ENCODE assay signal across 8 cellular contexts in genomic region chr1:153922076-153922837, GRCh38. TPM values are rescaled to one million over a fixed set of nuclear protein-coding genes. Genes with fewer than 3 reads are reported as not detected.
DNase-seq lines count a peak whose midpoint lies in the region; ATAC-seq and TF ChIP-seq lines count a peak whose summit lies in the region.

No MANE protein-coding gene starts in this region.

- DNase-seq in DMS53 (lab: John Stamatoyannopoulos, UW) (peak; percentile 91), smooth muscle cell (lab: John Stamatoyannopoulos, UW; ENCODE audit: unreplicated experiment) (no peak), 8988T (no peak)
- peak; percentile 40 for DNase-seq in activated naive CD8-positive, alpha-beta T cell treated with anti-CD3 and anti-CD28 coated beads, Interleukin-2, amount 50 U/mL, for 16 hours (ENCODE audit: low read depth, low spot score)

- no peaks in the 10 kb centered on the region for H3F3A ChIP-seq in smooth muscle cell (ENCODE audit: low read depth)

- peaks cover 50% of the 10 kb centered on the region for H4K20me1 ChIP-seq in smooth muscle cell (ENCODE audit: low read depth)

- peaks cover 54% of the 10 kb centered on the region for H3K79me2 ChIP-seq in smooth muscle cell (ENCODE audit: low read depth)

- peak overlapping the region; percentile 78 for H3K27ac ChIP-seq in iPS-18a (ENCODE audit: low read length)
- peak overlapping the region; percentile 78 for H3K27ac ChIP-seq in smooth muscle cell (ENCODE audit: low read depth)

- peak overlapping the region; percentile 98 for H3K4me3 ChIP-seq in iPS-18a (ENCODE audit: low read length)
- H3K4me3 ChIP-seq in smooth muscle cell: peak overlapping the region; percentile 86

- H3K27me3 ChIP-seq in iPS-18a (ENCODE audit: control insufficient read depth, insufficient read depth, low read length) (no peaks in the 10 kb centered on the region), smooth muscle cell (ENCODE audit: low read depth) (no peaks in the 10 kb centered on the region)

- peak; percentile 18 for TF ChIP-seq CTCF in smooth muscle cell (IDR thresholded peaks at IDR 0.05; ENCODE audit: borderline replicate concordance, insufficient read depth, poor library complexity, severe bottlenecking)

- peak overlapping the region; percentile 64 for H2AFZ ChIP-seq in smooth muscle cell (ENCODE audit: low read depth)

- WGBS in smooth muscle cell (ENCODE audit: low lambda C conversion rate): under 1% methylated on average over 28 of the region's 68 CpGs

- H3K4me1 ChIP-seq in iPS-18a (ENCODE audit: control insufficient read depth, low read depth, low read length): peaks cover 15% of the 10 kb centered on the region
- H3K4me1 ChIP-seq in smooth muscle cell (ENCODE audit: low read depth): peaks cover 17% of the 10 kb centered on the region

- ATAC-seq in GM19043 (IDR thresholded peaks at IDR 0.05; ENCODE audit: low read depth, unreplicated experiment) (peak; percentile 21), HG03280 (IDR thresholded peaks at IDR 0.05; ENCODE audit: unreplicated experiment) (peak; percentile 23)

- H3K36me3 ChIP-seq in iPS-18a (ENCODE audit: control insufficient read depth, low read depth, low read length) (peaks cover 5% of the 10 kb centered on the region), smooth muscle cell (ENCODE audit: low read depth) (no peaks in the 10 kb centered on the region)

- H3K4me2 ChIP-seq in smooth muscle cell: peak overlapping the region; percentile 93

- H3K9me3 ChIP-seq in iPS-18a (ENCODE audit: control insufficient read depth, low read depth, low read length) (no peaks in the 10 kb centered on the region), smooth muscle cell (replicated peaks; ENCODE audit: low read depth) (no peaks in the 10 kb centered on the region)

- H3K9ac ChIP-seq in iPS-18a (ENCODE audit: low read length) (peak overlapping the region; percentile 96), smooth muscle cell (ENCODE audit: low read depth) (peak overlapping the region; percentile 95)

TF ChIP-seq in PFSK-1, 5 proteins besides CTCF, POLR2A, EP300 and RAD21:
- TF ChIP-seq REST (IDR thresholded peaks at IDR 0.05; ENCODE audit: insufficient read depth in 1 of 2, low read depth in 2 of 2, low read length in 2 of 2) (no peak), POLR2AphosphoS5 (IDR thresholded peaks at IDR 0.05; ENCODE audit: low read depth, low read length) (peak; percentile 39; the same call in 1 of the 2 replicates), TAF1 (IDR thresholded peaks at IDR 0.05; ENCODE audit: borderline replicate concordance, insufficient read depth, low read length) (peak; percentile 52; the same call in 1 of the 2 replicates), FOXP2 (optimal IDR thresholded peaks at IDR 0.05; ENCODE audit: borderline replicate concordance, extremely low read depth, extremely low read length, insufficient read depth) (peak; percentile 74), SIN3A (IDR thresholded peaks at IDR 0.05; ENCODE audit: borderline replicate concordance, insufficient read depth, low read length) (peak; percentile 4; the same call in 1 of the 2 replicates)

RNA-seq across cellular contexts. Expression of gene GATAD2B, which starts 0.5 kb away (rescaled TPM):
- 15.5 TPM for polyA plus RNA-seq in PFSK-1 (2012; ENCODE audit: insufficient read length, low read depth)
- total RNA-seq in smooth muscle cell: 13.2 and 24.9 TPM in 2 replicates
- 7.8 and 10.0 TPM in 2 replicates for polyA plus RNA-seq in smooth muscle cell

RNA-seq across cellular contexts. Expression of gene DENND4B, which starts 24.3 kb away (rescaled TPM):
- 112 TPM for polyA plus RNA-seq in PFSK-1 (2012; ENCODE audit: insufficient read length, low read depth)
- total RNA-seq in smooth muscle cell: 6.4 and 9.7 TPM in 2 replicates
- 16.3 and 21.1 TPM in 2 replicates for polyA plus RNA-seq in smooth muscle cell

RNA-seq across cellular contexts. Expression of gene CRTC2, which starts 36.2 kb away (rescaled TPM):
- 56.2 TPM for polyA plus RNA-seq in PFSK-1 (2012; ENCODE audit: insufficient read length, low read depth)
- total RNA-seq in smooth muscle cell: 9.9 and 13.0 TPM in 2 replicates
- polyA plus RNA-seq in smooth muscle cell: 24.6 and 37.7 TPM in 2 replicates

RNA-seq across cellular contexts. Expression of gene SLC39A1, which starts 41.1 kb away (rescaled TPM):
- polyA plus RNA-seq in PFSK-1 (2012; ENCODE audit: insufficient read length, low read depth): 112 TPM
- total RNA-seq in smooth muscle cell: 78.8 and 104 TPM in 2 replicates
- polyA plus RNA-seq in smooth muscle cell: 128 and 143 TPM in 2 replicates

RNA-seq across cellular contexts. Expression of gene CREB3L4, which starts 45.4 kb away (rescaled TPM):
- polyA plus RNA-seq in PFSK-1 (2012; ENCODE audit: insufficient read length, low read depth): 14.2 TPM
- 13.0 and 14.9 TPM in 2 replicates for total RNA-seq in smooth muscle cell
- 9.0 and 13.2 TPM in 2 replicates for polyA plus RNA-seq in smooth muscle cell

Comparison
In these comparisons a context has a peak if more than half of its experiments do, and no peak if none do; other contexts are left out.
1. DNase-seq: peak in DMS53 (single experiment) and activated naive CD8-positive, alpha-beta T cell treated with anti-CD3 and anti-CD28 coated beads, Interleukin-2, amount 50 U/mL, for 16 hours (single experiment); none in smooth muscle cell (single experiment) and 8988T (single experiment).